In the genomic region with DNA sequence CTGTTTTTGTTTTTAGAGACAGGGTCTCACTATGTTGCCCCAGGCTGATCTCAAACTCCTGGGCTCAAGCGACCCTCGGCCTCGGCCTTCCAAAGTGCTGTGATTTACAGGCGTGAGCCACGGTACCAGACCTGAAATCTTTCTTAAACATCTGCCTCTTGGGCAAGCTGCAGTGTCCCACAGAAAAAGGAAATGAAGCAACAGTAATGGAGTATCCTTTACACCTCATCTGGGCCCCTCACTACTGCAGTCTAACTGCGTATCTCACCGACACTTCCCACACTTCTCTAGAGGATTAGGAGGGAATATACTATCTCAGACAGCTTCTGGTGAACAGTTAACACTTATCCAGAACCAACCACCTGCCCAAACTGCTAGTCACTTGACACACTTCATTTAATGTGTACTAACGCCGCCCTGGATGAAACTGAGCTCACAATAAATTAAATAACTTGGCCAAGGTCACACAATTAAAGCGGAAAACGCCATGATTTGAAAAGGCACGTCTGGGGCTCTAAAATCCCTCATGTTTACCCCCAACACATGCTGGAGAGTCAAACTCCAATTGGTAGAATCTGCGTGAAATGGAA, we compare ENCODE assay signal across 8 cellular contexts. TPM values are rescaled to one million over a fixed set of nuclear protein-coding genes. Genes with fewer than 3 reads are reported as not detected.
DNase-seq lines count a peak whose midpoint lies in the region; ATAC-seq and TF ChIP-seq lines count a peak whose summit lies in the region.

No MANE protein-coding gene starts in this region.

- WGBS in ovary, 3 donors, result 5 to 8% (median 6%) methylated on average over 13 of the region's 13 CpGs

- peak overlapping the region; percentile 97 for H3K9ac ChIP-seq in SU-DHL-6 (ENCODE audit: low read length)

- no peaks in the 10 kb centered on the region; the same call in 1 of the 2 replicates for H4K20me1 ChIP-seq in SU-DHL-6 (ENCODE audit: low read depth, low read length)

- H3K9me3 ChIP-seq in left ventricle myocardium inferior (replicated peaks), result no peaks in the 10 kb centered on the region
- no peaks in the 10 kb centered on the region for H3K9me3 ChIP-seq in SU-DHL-6 (ENCODE audit: insufficient read depth, low read length)
- H3K9me3 ChIP-seq in ovary, result no peaks in the 10 kb centered on the region

- H2AFZ ChIP-seq in SU-DHL-6 (ENCODE audit: low read depth, low read length, severe bottlenecking), result no peak overlapping the region

- H3K27me3 ChIP-seq in left ventricle myocardium inferior (ENCODE audit: low read depth) (no peaks in the 10 kb centered on the region), SU-DHL-6 (ENCODE audit: low read length) (no peaks in the 10 kb centered on the region), ovary (no peaks in the 10 kb centered on the region)

- H3K4me2 ChIP-seq in SU-DHL-6 (ENCODE audit: low read depth, low read length, poor library complexity, severe bottlenecking), result peak overlapping the region; percentile 80

- TF ChIP-seq CTCF in left ventricle myocardium inferior (IDR thresholded peaks at IDR 0.05; ENCODE audit: borderline replicate concordance), result no peak
- TF ChIP-seq CTCF in SU-DHL-6 (IDR thresholded peaks at IDR 0.05; ENCODE audit: insufficient read depth, low read length, poor library complexity, severe bottlenecking), result no peak
- no peak for TF ChIP-seq CTCF in epithelial cell of proximal tubule (conservative IDR thresholded peaks at IDR 0.05; ENCODE audit: low read depth, low read length)
- no peak for TF ChIP-seq CTCF in ovary (IDR thresholded peaks at IDR 0.05)

- no peak for ATAC-seq in esophagus mucosa
- no peak for ATAC-seq in GM18867 (IDR thresholded peaks at IDR 0.05; ENCODE audit: unreplicated experiment)

- H3K36me3 ChIP-seq in left ventricle myocardium inferior (no peaks in the 10 kb centered on the region), SU-DHL-6 (ENCODE audit: low read length) (no peaks in the 10 kb centered on the region), ovary (no peaks in the 10 kb centered on the region)

- no peak for TF ChIP-seq POLR2A in ovary (IDR thresholded peaks at IDR 0.05)

- intact Hi-C loops in left ventricle myocardium inferior (cut with micrococcal nuclease), result no loop called here
- intact Hi-C loops in cardiac septum (cut with DNase I), result loop anchor here (2.0 kb wide), 1 partner anchor 263 kb away; no protein-coding TSS in a partner anchor
- intact Hi-C loops in ovary (cut with DNase I), result loop anchor here in 3 of 4 donors (5.0 to 10.0 kb wide), 4 partner anchors 258 to 505 kb away; no protein-coding TSS in a partner anchor

- TF ChIP-seq EP300 in ovary (IDR thresholded peaks at IDR 0.05), result no peak

- H3K27ac ChIP-seq in left ventricle myocardium inferior (replicated peaks) (peak overlapping the region; percentile 99), SU-DHL-6 (ENCODE audit: low read depth, low read length) (peak overlapping the region; percentile 89), ovary (peak overlapping the region in 1 of 2 donors; percentile 17)

- H3K9me2 ChIP-seq in SU-DHL-6 (replicated peaks; ENCODE audit: insufficient read depth, low read length), result no peaks in the 10 kb centered on the region

- peaks cover 8% of the 10 kb centered on the region; the same call in 1 of the 2 replicates for H3F3A ChIP-seq in SU-DHL-6 (ENCODE audit: insufficient read depth)

- H3K79me2 ChIP-seq in SU-DHL-6 (ENCODE audit: insufficient read depth, low read length), result peaks cover 59% of the 10 kb centered on the region

- H3K4me3 ChIP-seq in left ventricle myocardium inferior (peak overlapping the region; percentile 94), SU-DHL-6 (ENCODE audit: insufficient read depth, low read length, poor library complexity, severe bottlenecking) (peak overlapping the region; percentile 97), epithelial cell of proximal tubule (ENCODE audit: low read depth, low read length) (peak overlapping the region; percentile 91), ovary (peak overlapping the region; percentile 99)

- H3K4me1 ChIP-seq in left ventricle myocardium inferior (peaks cover 58% of the 10 kb centered on the region), ovary (ENCODE audit: insufficient read depth) (peaks cover 5% of the 10 kb centered on the region)

- no peak for DNase-seq in left ventricle myocardium inferior
- no peak for DNase-seq in cardiac septum (ENCODE audit: low spot score)
- no peak for DNase-seq in epithelial cell of proximal tubule (ENCODE audit: low read depth)
- no peak for DNase-seq in ovary
- no peak for DNase-seq in NCI-H1105 treated with DMSO at 0.1 percent for 48 hours (lab: John Stamatoyannopoulos, UW)

RNA-seq across cellular contexts. Expression of a gene that starts 1.0 kb away (rescaled TPM):
- total RNA-seq in left ventricle myocardium inferior (109 TPM), cardiac septum (94.6 TPM), epithelial cell of proximal tubule (147 and 150 TPM in 2 replicates), ovary (100 to 1,000 TPM; 130 to 294 (median 162) TPM), esophagus mucosa (79.1 TPM)
- 100 to 1,000 TPM; 189 to 254 TPM for polyA plus RNA-seq in ovary
